3 cellular contexts compared by ENCODE assay signal in the genomic region with DNA sequence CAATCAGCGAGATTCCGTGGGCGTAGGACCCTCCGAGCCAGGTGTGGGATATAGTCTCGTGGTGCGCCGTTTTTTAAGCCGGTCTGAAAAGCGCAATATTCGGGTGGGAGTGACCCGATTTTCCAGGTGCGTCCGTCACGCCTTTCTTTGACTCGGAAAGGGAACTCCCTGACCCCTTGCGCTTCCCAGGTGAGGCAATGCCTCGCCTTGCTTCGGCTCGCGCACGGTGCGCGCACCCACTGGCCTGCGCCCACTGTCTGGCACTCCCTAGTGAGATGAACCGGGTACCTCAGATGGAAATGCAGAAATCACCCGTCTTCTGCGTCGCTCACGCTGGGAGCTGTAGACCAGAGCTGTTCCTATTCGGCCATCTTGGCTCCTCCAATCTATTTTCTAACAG. TPM values are rescaled to one million over a fixed set of nuclear protein-coding genes. Genes with fewer than 3 reads are reported as not detected.
"Had no signal": no experiment of that assay in that cellular context is flagged by ENCODE, and none has a peak within 500 bp of the region (broad histone marks: within the 10 kb centered on the region; RNA-seq: fewer than 3 reads in every experiment).

No MANE protein-coding gene starts in this region.

RNA-seq across cellular contexts. Expression of a gene that starts 32.2 kb away (rescaled TPM):
- total RNA-seq: activated CD8-positive, alpha-beta T cell treated with anti-CD3 and anti-CD28 coated beads, Interleukin-2, amount 10 ng/mL, durations not matched to agents 7 days and 5 days; activated naive CD8-positive, alpha-beta T cell treated with anti-CD3 and anti-CD28 coated beads, Interleukin-2, amount 10 ng/mL, durations not matched to agents 7 days and 5 days; SK-MEL-5 had no signal
